8 cellular contexts compared by ENCODE assay signal in the genomic region with DNA sequence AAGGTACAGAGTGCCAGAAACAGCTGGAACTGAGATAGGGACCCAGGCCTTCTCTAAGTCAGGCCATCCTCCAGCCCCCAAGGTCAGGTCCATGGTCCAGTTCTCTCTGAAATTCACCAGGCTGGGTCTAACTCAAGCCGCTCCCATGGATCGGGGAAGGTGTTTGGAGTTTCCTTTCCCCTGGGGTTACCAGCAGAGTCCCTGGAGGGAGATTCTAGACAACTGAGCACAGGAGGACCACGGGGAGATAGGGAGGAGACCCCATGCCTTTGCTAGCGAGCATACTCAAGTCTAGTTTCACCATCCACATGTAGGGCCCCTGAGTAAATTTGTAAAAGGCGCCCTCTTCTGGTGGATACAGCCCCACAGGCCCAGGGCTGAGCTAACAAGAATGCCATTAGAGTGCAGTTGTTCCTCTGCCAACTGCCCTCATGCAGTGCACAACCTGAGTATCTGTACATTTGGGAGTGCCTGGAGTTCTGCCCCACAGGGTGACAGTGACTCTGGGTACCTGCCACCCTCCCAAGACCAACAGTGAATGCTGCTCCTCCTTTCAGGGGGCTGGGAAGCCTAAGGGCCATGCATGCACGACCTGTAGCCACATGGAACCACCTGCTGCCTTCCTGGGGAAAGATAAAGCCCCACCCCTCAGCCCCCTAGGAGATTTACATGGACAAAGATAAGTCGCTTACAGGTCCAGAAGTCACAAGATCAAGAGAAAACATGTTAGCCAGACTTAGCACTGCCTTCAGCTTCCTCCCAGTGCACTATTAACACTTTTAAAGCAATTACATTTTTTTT.
A peak's percentile ranks its signal among the peaks of the same experiment; 100 is the strongest.
DNase-seq lines count a peak whose midpoint lies in the region; ATAC-seq and TF ChIP-seq lines count a peak whose summit lies in the region.

No MANE protein-coding gene starts in this region.

- no peaks in the 10 kb centered on the region for H3K27me3 ChIP-seq in heart left ventricle

- no peaks in the 10 kb centered on the region for H3K9me3 ChIP-seq in heart left ventricle

- intact Hi-C loops in heart left ventricle (cut with DNase I), result loop anchor here (1.0 to 10.0 kb wide), 10 partner anchors 29 to 119 kb away; no protein-coding TSS in a partner anchor

- no peak overlapping the region for H3K4me3 ChIP-seq in heart left ventricle

- no peaks in the 10 kb centered on the region for H3K36me3 Mint-ChIP-seq in activated naive CD4-positive, alpha-beta T cell treated with anti-CD3 and anti-CD28 coated beads, Interleukin-2, amount 50 U/mL, for 72 hours

- peak; percentile 68 to 92 (median 80) for TF ChIP-seq CTCF in heart left ventricle (IDR thresholded peaks at IDR 0.05)

- peaks cover 0 to 64% (median 28%) of the 10 kb centered on the region in 12 donors for H3K4me1 ChIP-seq in heart left ventricle

- no peak overlapping the region for H3K27ac Mint-ChIP-seq in activated naive CD4-positive, alpha-beta T cell treated with anti-CD3 and anti-CD28 coated beads, Interleukin-2, amount 50 U/mL, for 72 hours

- peaks cover 0 to 7% (median 0%) of the 10 kb centered on the region in 9 donors for H3K36me3 ChIP-seq in heart left ventricle

- no peaks in the 10 kb centered on the region for H3K9me3 Mint-ChIP-seq in activated naive CD4-positive, alpha-beta T cell treated with anti-CD3 and anti-CD28 coated beads, Interleukin-2, amount 50 U/mL, for 72 hours

- peak overlapping the region in 4 of 12 donors; percentile 2 to 41 (median 23) for H3K27ac ChIP-seq in heart left ventricle

- DNase-seq in NCI-H524 (lab: John Stamatoyannopoulos, UW) (peak; percentile 66 to 81), NCI-H524 treated with DMSO at 0.1 percent for 48 hours (lab: John Stamatoyannopoulos, UW) (no peak), SHP77 (lab: John Stamatoyannopoulos, UW) (peak; percentile 50 to 69), heart left ventricle (peak in 4 of 5 donors; percentile 71 to 80 (median 74)), putamen (ENCODE audit: low spot score) (peak; percentile 78)
- peak in 1 of 2 donors; percentile 71 for DNase-seq in activated naive CD4-positive, alpha-beta T cell treated with anti-CD3 and anti-CD28 coated beads, Interleukin-2, amount 50 U/mL, for 72 hours (ENCODE audit: low spot score in 2 of 2)

- no peak for TF ChIP-seq POLR2A in heart left ventricle (IDR thresholded peaks at IDR 0.05)

- ATAC-seq in HG03565 (IDR thresholded peaks at IDR 0.05; ENCODE audit: unreplicated experiment) (peak; percentile 44), heart left ventricle (peak; percentile 78 to 90 (median 82)), HG03571 (IDR thresholded peaks at IDR 0.05; ENCODE audit: unreplicated experiment) (no peak)
- peak; percentile 85 to 90 for ATAC-seq in activated naive CD4-positive, alpha-beta T cell treated with anti-CD3 and anti-CD28 coated beads, Interleukin-2, amount 50 U/mL, for 72 hours

- 39 to 70% (median 43%) methylated on average over 4 to 7 of the region's 7 CpGs for WGBS in heart left ventricle, 4 donors
